In genomic region chr9:96611302-96611701, GRCh38 we compare ENCODE assay signal across 1 cellular context.
TF ChIP-seq lines count a peak whose summit lies in the region.

No MANE protein-coding gene starts in this region.

TF ChIP-seq in neural cell, 6 proteins besides CTCF, POLR2A, EP300 and RAD21 (continued from another document):
- TF ChIP-seq, protein P1, sequence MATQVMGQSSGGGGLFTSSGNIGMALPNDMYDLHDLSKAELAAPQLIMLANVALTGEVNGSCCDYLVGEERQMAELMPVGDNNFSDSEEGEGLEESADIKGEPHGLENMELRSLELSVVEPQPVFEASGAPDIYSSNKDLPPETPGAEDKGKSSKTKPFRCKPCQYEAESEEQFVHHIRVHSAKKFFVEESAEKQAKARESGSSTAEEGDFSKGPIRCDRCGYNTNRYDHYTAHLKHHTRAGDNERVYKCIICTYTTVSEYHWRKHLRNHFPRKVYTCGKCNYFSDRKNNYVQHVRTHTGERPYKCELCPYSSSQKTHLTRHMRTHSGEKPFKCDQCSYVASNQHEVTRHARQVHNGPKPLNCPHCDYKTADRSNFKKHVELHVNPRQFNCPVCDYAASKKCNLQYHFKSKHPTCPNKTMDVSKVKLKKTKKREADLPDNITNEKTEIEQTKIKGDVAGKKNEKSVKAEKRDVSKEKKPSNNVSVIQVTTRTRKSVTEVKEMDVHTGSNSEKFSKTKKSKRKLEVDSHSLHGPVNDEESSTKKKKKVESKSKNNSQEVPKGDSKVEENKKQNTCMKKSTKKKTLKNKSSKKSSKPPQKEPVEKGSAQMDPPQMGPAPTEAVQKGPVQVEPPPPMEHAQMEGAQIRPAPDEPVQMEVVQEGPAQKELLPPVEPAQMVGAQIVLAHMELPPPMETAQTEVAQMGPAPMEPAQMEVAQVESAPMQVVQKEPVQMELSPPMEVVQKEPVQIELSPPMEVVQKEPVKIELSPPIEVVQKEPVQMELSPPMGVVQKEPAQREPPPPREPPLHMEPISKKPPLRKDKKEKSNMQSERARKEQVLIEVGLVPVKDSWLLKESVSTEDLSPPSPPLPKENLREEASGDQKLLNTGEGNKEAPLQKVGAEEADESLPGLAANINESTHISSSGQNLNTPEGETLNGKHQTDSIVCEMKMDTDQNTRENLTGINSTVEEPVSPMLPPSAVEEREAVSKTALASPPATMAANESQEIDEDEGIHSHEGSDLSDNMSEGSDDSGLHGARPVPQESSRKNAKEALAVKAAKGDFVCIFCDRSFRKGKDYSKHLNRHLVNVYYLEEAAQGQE (IDR thresholded peaks at IDR 0.05; ENCODE audit: borderline replicate concordance), result no peak
